In the genomic region with DNA sequence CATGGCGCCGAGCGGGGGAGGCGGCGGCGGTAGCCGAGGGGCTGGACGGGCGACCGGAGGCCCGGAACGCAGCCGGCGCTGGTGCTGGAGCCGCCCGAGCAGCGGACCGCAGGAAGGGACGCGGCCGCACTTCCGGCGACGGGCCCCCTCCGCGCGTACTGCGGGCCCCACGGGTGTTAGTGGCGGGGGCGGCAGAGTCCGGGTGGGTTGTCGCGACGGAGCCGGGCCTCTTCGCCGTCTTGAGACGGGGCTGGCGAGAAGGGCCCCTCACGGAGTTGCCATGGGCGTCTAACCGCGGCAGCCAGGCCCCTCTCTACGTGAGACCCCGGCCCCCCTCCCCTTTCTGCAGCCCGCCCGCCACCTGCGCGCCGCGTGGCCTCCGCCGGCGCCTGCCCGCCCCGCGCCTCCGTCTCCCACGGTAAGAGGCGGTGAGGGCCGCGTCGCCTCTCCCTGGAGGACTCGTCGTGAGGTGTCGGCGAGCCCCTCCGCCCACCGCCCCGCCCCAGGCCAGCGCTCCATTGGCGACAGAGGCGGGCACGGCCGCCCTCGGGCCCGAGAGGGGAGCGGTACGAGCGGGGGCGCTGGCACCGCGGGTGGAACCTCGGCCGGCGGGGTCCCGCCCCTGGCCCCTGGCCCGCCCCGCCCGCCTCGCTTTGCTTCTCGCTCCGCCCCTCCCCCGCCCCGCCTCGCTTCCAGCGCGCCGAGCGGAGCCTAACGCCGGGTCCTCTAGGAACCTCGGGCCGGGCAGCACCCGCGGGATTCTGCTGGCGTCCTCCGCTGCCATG, we compare ENCODE assay signal across 1 cellular context.
TF ChIP-seq lines count a peak whose summit lies in the region.

A gene with protein sequence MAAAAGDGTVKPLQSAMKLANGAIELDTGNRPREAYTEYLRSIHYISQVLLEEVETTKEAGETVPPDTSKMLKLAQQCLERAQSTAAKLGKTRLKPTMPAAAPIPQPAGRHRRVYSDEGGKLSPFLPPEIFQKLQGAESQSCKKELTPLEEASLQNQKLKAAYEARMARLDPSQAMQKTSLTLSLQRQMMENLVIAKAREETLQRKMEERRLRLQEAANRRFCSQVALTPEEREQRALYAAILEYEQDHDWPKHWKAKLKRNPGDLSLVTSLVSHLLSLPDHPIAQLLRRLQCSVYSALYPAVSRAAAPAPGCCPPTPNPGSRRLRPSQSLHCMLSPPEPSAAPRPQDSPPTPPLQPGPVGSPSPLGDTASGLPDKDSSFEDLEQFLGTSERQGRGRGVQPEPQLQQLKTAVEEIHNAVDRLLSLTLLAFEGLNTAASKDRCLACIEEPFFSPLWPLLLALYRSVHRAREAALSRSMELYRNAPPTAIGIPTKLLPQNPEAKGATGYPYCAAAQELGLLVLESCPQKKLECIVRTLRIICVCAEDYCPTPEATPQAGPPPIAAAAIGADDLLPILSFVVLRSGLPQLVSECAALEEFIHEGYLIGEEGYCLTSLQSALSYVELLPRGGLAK (minus strand): TSS at position 40 of the 785 bp plus-strand sequence. CDS start 37 bp downstream, at position 3.
A gene with protein sequence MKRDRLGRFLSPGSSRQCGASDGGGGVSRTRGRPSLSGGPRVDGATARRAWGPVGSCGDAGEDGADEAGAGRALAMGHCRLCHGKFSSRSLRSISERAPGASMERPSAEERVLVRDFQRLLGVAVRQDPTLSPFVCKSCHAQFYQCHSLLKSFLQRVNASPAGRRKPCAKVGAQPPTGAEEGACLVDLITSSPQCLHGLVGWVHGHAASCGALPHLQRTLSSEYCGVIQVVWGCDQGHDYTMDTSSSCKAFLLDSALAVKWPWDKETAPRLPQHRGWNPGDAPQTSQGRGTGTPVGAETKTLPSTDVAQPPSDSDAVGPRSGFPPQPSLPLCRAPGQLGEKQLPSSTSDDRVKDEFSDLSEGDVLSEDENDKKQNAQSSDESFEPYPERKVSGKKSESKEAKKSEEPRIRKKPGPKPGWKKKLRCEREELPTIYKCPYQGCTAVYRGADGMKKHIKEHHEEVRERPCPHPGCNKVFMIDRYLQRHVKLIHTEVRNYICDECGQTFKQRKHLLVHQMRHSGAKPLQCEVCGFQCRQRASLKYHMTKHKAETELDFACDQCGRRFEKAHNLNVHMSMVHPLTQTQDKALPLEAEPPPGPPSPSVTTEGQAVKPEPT (plus strand): TSS at position 679 of the 785 bp plus-strand sequence. CDS start 104 bp downstream, at position 783.

TF ChIP-seq in K562, 482 proteins besides CTCF, POLR2A, EP300 and RAD21 (continued from another document and continues in another):
- TF ChIP-seq MTF1 (CRISPR knock-in tag; IDR thresholded peaks at IDR 0.05; ENCODE audit: borderline replicate concordance): no peak
- no peak for TF ChIP-seq PHB2 (IDR thresholded peaks at IDR 0.05; ENCODE audit: low read depth)
- TF ChIP-seq, protein P1, sequence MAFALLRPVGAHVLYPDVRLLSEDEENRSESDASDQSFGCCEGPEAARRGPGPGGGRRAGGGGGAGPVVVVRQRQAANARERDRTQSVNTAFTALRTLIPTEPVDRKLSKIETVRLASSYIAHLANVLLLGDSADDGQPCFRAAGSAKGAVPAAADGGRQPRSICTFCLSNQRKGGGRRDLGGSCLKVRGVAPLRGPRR (CRISPR knock-in tag; IDR thresholded peaks at IDR 0.05): no peak
- peak; percentile 34 to 76; a peak in 2 of 4 replicates for TF ChIP-seq TEAD1 (CRISPR knock-in tag; IDR thresholded peaks at IDR 0.05)
- peak; percentile 54 for TF ChIP-seq HMGN3 (IDR thresholded peaks at IDR 0.05; ENCODE audit: borderline replicate concordance, extremely low read depth, insufficient read length, low read depth, low read length)
- no peak for TF ChIP-seq NR1H2 (CRISPR knock-in tag; IDR thresholded peaks at IDR 0.05)
- peak; percentile 95 for TF ChIP-seq RB1 (IDR thresholded peaks at IDR 0.05; ENCODE audit: low read depth)
- TF ChIP-seq, protein P2, sequence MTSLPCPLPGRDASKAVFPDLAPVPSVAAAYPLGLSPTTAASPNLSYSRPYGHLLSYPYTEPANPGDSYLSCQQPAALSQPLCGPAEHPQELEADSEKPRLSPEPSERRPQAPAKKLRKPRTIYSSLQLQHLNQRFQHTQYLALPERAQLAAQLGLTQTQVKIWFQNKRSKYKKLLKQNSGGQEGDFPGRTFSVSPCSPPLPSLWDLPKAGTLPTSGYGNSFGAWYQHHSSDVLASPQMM (CRISPR knock-in tag; IDR thresholded peaks at IDR 0.05): no peak
- TF ChIP-seq SAFB (IDR thresholded peaks at IDR 0.05; ENCODE audit: borderline replicate concordance, low read depth, low read length): peak; percentile 100
- TF ChIP-seq E2F3 (CRISPR knock-in tag; IDR thresholded peaks at IDR 0.05): 0 out of 2 replicates have a peak, but pooled peaks have one; percentile 5
- peak; percentile 74 for TF ChIP-seq TBP (optimal IDR thresholded peaks at IDR 0.05; ENCODE audit: low read depth, low read length)
- no peak; the same call in none of the 2 replicates for TF ChIP-seq PML (IDR thresholded peaks at IDR 0.05; ENCODE audit: low read length)
- no peak for TF ChIP-seq MEF2D (tag; conservative IDR thresholded peaks at IDR 0.05; ENCODE audit: low read depth)
- TF ChIP-seq NR2C2 (CRISPR knock-in tag; IDR thresholded peaks at IDR 0.05): peak; percentile 43; the same call in 1 of the 2 replicates
- TF ChIP-seq NR2C2 (tag; IDR thresholded peaks at IDR 0.05): no peak
- no peak; the same call in 1 of the 2 replicates for TF ChIP-seq ZNF583 (CRISPR knock-in tag; IDR thresholded peaks at IDR 0.05)
- TF ChIP-seq ZBTB1 (CRISPR knock-in tag; IDR thresholded peaks at IDR 0.05; ENCODE audit: borderline replicate concordance, low read depth): 0 out of 2 replicates have a peak, but pooled peaks have one; percentile 38
- TF ChIP-seq, protein P3, sequence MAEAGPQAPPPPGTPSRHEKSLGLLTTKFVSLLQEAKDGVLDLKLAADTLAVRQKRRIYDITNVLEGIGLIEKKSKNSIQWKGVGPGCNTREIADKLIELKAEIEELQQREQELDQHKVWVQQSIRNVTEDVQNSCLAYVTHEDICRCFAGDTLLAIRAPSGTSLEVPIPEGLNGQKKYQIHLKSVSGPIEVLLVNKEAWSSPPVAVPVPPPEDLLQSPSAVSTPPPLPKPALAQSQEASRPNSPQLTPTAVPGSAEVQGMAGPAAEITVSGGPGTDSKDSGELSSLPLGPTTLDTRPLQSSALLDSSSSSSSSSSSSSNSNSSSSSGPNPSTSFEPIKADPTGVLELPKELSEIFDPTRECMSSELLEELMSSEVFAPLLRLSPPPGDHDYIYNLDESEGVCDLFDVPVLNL (CRISPR knock-in tag; IDR thresholded peaks at IDR 0.05; ENCODE audit: low read depth): no peak
- TF ChIP-seq HNRNPUL1 (IDR thresholded peaks at IDR 0.05; ENCODE audit: low read length): no peak
- TF ChIP-seq ZNF77 (CRISPR knock-in tag; IDR thresholded peaks at IDR 0.05): no peak
- no peak for TF ChIP-seq ETV6 (IDR thresholded peaks at IDR 0.05; ENCODE audit: borderline replicate concordance in 1 of 2, low read depth in 2 of 2, low read length in 1 of 2)
- peak; percentile 57; the same call in 1 of the 2 replicates for TF ChIP-seq ETV6 (CRISPR knock-in tag; IDR thresholded peaks at IDR 0.05; ENCODE audit: borderline replicate concordance)
- TF ChIP-seq ZNF436 (CRISPR knock-in tag; IDR thresholded peaks at IDR 0.05): no peak
- TF ChIP-seq BRCA1 (IDR thresholded peaks at IDR 0.05): no peak
- no peak for TF ChIP-seq BRCA1 (CRISPR knock-in tag; IDR thresholded peaks at IDR 0.05)
- TF ChIP-seq RUNX1 (IDR thresholded peaks at IDR 0.05; ENCODE audit: low read depth): no peak
- TF ChIP-seq, protein P4, sequence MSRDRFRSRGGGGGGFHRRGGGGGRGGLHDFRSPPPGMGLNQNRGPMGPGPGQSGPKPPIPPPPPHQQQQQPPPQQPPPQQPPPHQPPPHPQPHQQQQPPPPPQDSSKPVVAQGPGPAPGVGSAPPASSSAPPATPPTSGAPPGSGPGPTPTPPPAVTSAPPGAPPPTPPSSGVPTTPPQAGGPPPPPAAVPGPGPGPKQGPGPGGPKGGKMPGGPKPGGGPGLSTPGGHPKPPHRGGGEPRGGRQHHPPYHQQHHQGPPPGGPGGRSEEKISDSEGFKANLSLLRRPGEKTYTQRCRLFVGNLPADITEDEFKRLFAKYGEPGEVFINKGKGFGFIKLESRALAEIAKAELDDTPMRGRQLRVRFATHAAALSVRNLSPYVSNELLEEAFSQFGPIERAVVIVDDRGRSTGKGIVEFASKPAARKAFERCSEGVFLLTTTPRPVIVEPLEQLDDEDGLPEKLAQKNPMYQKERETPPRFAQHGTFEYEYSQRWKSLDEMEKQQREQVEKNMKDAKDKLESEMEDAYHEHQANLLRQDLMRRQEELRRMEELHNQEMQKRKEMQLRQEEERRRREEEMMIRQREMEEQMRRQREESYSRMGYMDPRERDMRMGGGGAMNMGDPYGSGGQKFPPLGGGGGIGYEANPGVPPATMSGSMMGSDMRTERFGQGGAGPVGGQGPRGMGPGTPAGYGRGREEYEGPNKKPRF (IDR thresholded peaks at IDR 0.05; ENCODE audit: low read depth, low read length): no peak
- TF ChIP-seq ZNF23 (CRISPR knock-in tag; IDR thresholded peaks at IDR 0.05): no peak
- TF ChIP-seq KDM2B (CRISPR knock-in tag; IDR thresholded peaks at IDR 0.05): 0 out of 2 replicates have a peak, but pooled peaks have one; percentile 23
- no peak for TF ChIP-seq HDAC3 (IDR thresholded peaks at IDR 0.05; ENCODE audit: borderline replicate concordance, partially characterized antibody)
- TF ChIP-seq MED1 (CRISPR knock-in tag; IDR thresholded peaks at IDR 0.05; ENCODE audit: borderline replicate concordance): no peak
- no peak for TF ChIP-seq SMARCE1 (IDR thresholded peaks at IDR 0.05)
- TF ChIP-seq ARHGAP35 (IDR thresholded peaks at IDR 0.05; ENCODE audit: partially characterized antibody): no peak
- TF ChIP-seq POLR2AphosphoS5 (IDR thresholded peaks at IDR 0.05; ENCODE audit: control insufficient read depth, insufficient read depth, low read depth, low read length): peak; percentile 46; the same call in 1 of the 2 replicates
- TF ChIP-seq NCOA1 (IDR thresholded peaks at IDR 0.05; ENCODE audit: low read depth): peak; percentile 76; the same call in 1 of the 2 replicates
- no peak for TF ChIP-seq EHMT2 (IDR thresholded peaks at IDR 0.05)
- TF ChIP-seq, protein P5, sequence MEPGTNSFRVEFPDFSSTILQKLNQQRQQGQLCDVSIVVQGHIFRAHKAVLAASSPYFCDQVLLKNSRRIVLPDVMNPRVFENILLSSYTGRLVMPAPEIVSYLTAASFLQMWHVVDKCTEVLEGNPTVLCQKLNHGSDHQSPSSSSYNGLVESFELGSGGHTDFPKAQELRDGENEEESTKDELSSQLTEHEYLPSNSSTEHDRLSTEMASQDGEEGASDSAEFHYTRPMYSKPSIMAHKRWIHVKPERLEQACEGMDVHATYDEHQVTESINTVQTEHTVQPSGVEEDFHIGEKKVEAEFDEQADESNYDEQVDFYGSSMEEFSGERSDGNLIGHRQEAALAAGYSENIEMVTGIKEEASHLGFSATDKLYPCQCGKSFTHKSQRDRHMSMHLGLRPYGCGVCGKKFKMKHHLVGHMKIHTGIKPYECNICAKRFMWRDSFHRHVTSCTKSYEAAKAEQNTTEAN (CRISPR knock-in tag; IDR thresholded peaks at IDR 0.05): peak; percentile 69; the same call in 1 of the 2 replicates
- no peak for TF ChIP-seq PYGO2 (tag; IDR thresholded peaks at IDR 0.05)
- 0 out of 2 replicates have a peak, but pooled peaks have one; percentile 18 for TF ChIP-seq SMC3 (conservative IDR thresholded peaks at IDR 0.05; ENCODE audit: insufficient read depth, low read depth, low read length)
- TF ChIP-seq KAT8 (IDR thresholded peaks at IDR 0.05; ENCODE audit: low read depth): no peak
- TF ChIP-seq ZNF668 (CRISPR knock-in tag; IDR thresholded peaks at IDR 0.05): no peak
- TF ChIP-seq, protein P6, sequence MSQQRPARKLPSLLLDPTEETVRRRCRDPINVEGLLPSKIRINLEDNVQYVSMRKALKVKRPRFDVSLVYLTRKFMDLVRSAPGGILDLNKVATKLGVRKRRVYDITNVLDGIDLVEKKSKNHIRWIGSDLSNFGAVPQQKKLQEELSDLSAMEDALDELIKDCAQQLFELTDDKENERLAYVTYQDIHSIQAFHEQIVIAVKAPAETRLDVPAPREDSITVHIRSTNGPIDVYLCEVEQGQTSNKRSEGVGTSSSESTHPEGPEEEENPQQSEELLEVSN (IDR thresholded peaks at IDR 0.05; ENCODE audit: borderline replicate concordance in 1 of 2, extremely low read depth in 1 of 2, insufficient read depth in 1 of 2, insufficient read length in 1 of 2, low read depth in 1 of 2, low read length in 1 of 2, poor library complexity in 1 of 2, severe bottlenecking in 1 of 2): peak; percentile 63 to 92
- TF ChIP-seq RHOXF2B (CRISPR knock-in tag; conservative IDR thresholded peaks at IDR 0.05): no peak
- no peak for TF ChIP-seq TCF7 (IDR thresholded peaks at IDR 0.05; ENCODE audit: borderline replicate concordance)
- TF ChIP-seq, protein P7, sequence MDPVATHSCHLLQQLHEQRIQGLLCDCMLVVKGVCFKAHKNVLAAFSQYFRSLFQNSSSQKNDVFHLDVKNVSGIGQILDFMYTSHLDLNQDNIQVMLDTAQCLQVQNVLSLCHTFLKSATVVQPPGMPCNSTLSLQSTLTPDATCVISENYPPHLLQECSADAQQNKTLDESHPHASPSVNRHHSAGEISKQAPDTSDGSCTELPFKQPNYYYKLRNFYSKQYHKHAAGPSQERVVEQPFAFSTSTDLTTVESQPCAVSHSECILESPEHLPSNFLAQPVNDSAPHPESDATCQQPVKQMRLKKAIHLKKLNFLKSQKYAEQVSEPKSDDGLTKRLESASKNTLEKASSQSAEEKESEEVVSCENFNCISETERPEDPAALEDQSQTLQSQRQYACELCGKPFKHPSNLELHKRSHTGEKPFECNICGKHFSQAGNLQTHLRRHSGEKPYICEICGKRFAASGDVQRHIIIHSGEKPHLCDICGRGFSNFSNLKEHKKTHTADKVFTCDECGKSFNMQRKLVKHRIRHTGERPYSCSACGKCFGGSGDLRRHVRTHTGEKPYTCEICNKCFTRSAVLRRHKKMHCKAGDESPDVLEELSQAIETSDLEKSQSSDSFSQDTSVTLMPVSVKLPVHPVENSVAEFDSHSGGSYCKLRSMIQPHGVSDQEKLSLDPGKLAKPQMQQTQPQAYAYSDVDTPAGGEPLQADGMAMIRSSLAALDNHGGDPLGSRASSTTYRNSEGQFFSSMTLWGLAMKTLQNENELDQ (CRISPR knock-in tag; IDR thresholded peaks at IDR 0.05; ENCODE audit: borderline replicate concordance): no peak
- no peak for TF ChIP-seq RAD51 (IDR thresholded peaks at IDR 0.05; ENCODE audit: borderline replicate concordance, low read depth)
- 0 out of 2 replicates have a peak, but pooled peaks have one; percentile 84 for TF ChIP-seq PHB (CRISPR knock-in tag; IDR thresholded peaks at IDR 0.05)
- no peak for TF ChIP-seq SIRT6 (IDR thresholded peaks at IDR 0.05; ENCODE audit: low read depth, low read length)
- peak; percentile 91 for TF ChIP-seq ZNF282 (CRISPR knock-in tag; IDR thresholded peaks at IDR 0.05)
- no peak for TF ChIP-seq PPARD (CRISPR knock-in tag; IDR thresholded peaks at IDR 0.05)
- no peak for TF ChIP-seq EZH2 (IDR thresholded peaks at IDR 0.05; ENCODE audit: borderline replicate concordance, low read depth, low read length)
- TF ChIP-seq MYNN (IDR thresholded peaks at IDR 0.05): no peak
- TF ChIP-seq MYNN (CRISPR knock-in tag; IDR thresholded peaks at IDR 0.05): no peak
- peak; percentile 70; the same call in 1 of the 2 replicates for TF ChIP-seq GATAD2A (IDR thresholded peaks at IDR 0.05)
- TF ChIP-seq ARID1B (IDR thresholded peaks at IDR 0.05): no peak
- TF ChIP-seq ZC3H11A (IDR thresholded peaks at IDR 0.05; ENCODE audit: low read depth, low read length): peak; percentile 91; the same call in 1 of the 2 replicates
- TF ChIP-seq ZNF766 (CRISPR knock-in tag; conservative IDR thresholded peaks at IDR 0.05): peak; percentile 18; the same call in 1 of the 2 replicates
- no peak for TF ChIP-seq ZNF175 (CRISPR knock-in tag; IDR thresholded peaks at IDR 0.05; ENCODE audit: low read depth)
- TF ChIP-seq NCOA2 (IDR thresholded peaks at IDR 0.05; ENCODE audit: partially characterized antibody in 2 of 2): no peak
- peak; percentile 81 for TF ChIP-seq ZEB2 (IDR thresholded peaks at IDR 0.05)
